ENCODE assay signal across 23 cellular contexts in the genomic region with DNA sequence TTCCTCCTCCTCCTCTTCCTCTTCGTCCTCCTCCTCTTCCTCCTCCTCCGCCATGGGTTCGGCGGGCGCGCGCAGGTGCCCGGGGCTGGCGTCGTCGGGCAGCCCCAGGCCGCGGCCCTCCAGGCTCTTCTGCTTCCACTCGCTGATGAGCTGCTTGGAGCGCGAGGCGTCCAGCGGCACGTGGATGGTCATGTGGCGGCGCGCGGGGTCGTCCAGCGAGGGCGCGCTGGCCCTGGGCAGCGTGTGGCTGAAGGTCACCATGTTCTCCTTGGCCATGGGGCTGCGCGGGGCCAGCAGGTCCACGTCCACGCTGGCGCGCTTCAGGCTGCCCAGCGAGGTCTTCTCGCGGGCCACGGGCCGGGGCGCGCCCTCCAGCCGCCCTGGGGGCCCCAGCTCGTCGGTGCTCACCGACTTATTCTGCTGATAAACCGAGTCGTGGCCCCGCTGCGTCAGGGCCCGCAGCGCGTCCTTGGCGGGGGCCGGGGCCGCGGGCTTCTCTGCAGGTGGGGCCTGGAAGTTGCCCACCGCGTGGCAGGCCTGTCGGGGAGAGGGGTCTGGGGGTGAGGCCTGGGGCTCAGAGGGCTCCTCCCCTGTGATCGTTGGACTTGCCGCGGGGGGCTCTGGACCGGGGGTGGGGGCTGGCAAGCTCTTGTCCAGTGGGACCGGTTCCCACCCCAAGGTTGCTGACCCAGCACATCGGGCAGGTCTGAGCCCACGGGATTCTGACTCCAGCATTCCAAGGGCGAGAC. TPM values are rescaled to one million over a fixed set of nuclear protein-coding genes. Genes with fewer than 3 reads are reported as not detected.
DNase-seq lines count a peak whose midpoint lies in the region; ATAC-seq and TF ChIP-seq lines count a peak whose summit lies in the region.
"Had no signal": no experiment of that assay in that cellular context is flagged by ENCODE, and none has a peak within 500 bp of the region (broad histone marks: within the 10 kb centered on the region; RNA-seq: fewer than 3 reads in every experiment).

No MANE protein-coding gene starts in this region.

- no peak overlapping the region for H4K91ac ChIP-seq in trophoblast cell (ENCODE audit: low read depth, low read length)

- H3K4me1 ChIP-seq in SK-N-SH (ENCODE audit: control insufficient read depth in 1 of 2, insufficient read depth in 2 of 2, low read depth in 1 of 2, low read length in 1 of 2) (no peaks in the 10 kb centered on the region), GM23338 (ENCODE audit: insufficient read depth) (no peaks in the 10 kb centered on the region; the same call in 1 of the 2 replicates), trophoblast cell (ENCODE audit: control insufficient read depth in 1 of 2, insufficient read depth in 2 of 2, low read length in 2 of 2) (no peaks in the 10 kb centered on the region)
- H3K4me1 ChIP-seq: adrenal gland; BLaER1 treated with 17β-estradiol and CSF1 and Interleukin-3, amounts not matched to agents 10 nM and 100 nM; heart left ventricle had no signal

- peaks cover 26% of the 10 kb centered on the region for H3K27me3 Mint-ChIP-seq in GM23338 (ENCODE audit: insufficient read depth, low read depth, poor library complexity)
- H3K27me3 Mint-ChIP-seq in central memory CD8-positive, alpha-beta T cell: no peaks in the 10 kb centered on the region
- H3K27me3 Mint-ChIP-seq: natural killer cell treated with Interleukin-12 subunit alpha and Interleukin-12 subunit beta and Interleukin-15 and Interleukin-18, amount 100 ng/mL, for 72 hours; progenitor cell of endocrine pancreas had no signal

- H3K4me1 Mint-ChIP-seq in GM23338: no peaks in the 10 kb centered on the region
- H3K4me1 Mint-ChIP-seq in central memory CD8-positive, alpha-beta T cell: no peaks in the 10 kb centered on the region

- no peak overlapping the region for H4K8ac ChIP-seq in trophoblast cell (ENCODE audit: low read depth, low read length)

- no peak overlapping the region for H4K12ac ChIP-seq in trophoblast cell (ENCODE audit: low read depth, low read length)

- 97% methylated on average over 49 of the region's 67 CpGs for WGBS in SK-N-SH (ENCODE audit: low lambda C conversion rate)
- no CpG with 5 or more reads among the region's 67 CpGs for WGBS in trophoblast cell (ENCODE audit: extremely low coverage, insufficient coverage, insufficient read length)

- TF ChIP-seq CTCF in SK-N-SH (IDR thresholded peaks at IDR 0.05): no peak
- TF ChIP-seq CTCF in GM23338 (conservative IDR thresholded peaks at IDR 0.05; ENCODE audit: low read depth in 2 of 2): no peak

- H3K4ac ChIP-seq in trophoblast cell (ENCODE audit: low read depth, low read length): no peak overlapping the region

- no peak overlapping the region for H2AK5ac ChIP-seq in trophoblast cell (ENCODE audit: low read length)

- H3K9ac ChIP-seq in SK-N-SH (no peak overlapping the region), trophoblast cell (ENCODE audit: low read length) (no peak overlapping the region)
- H3K9ac ChIP-seq: BLaER1 treated with 17β-estradiol and CSF1 and Interleukin-3, amounts not matched to agents 10 nM and 100 nM; GM23248 had no signal

- no peak overlapping the region for H3K23ac ChIP-seq in trophoblast cell (ENCODE audit: low read length)

- H3K27ac ChIP-seq in SK-N-SH (ENCODE audit: low read depth in 2 of 2, low read length in 1 of 2) (no peak overlapping the region), GM23338 (ENCODE audit: low read depth) (no peak overlapping the region), trophoblast cell (ENCODE audit: low read depth, low read length) (no peak overlapping the region)
- H3K27ac ChIP-seq: adrenal gland; BLaER1 treated with 17β-estradiol and CSF1 and Interleukin-3, amounts not matched to agents 10 nM and 100 nM; dorsolateral prefrontal cortex; GM23248; heart left ventricle had no signal

- ATAC-seq in SK-N-SH treated with all-trans-retinoic acid at 6 μM for 48 hours (peak; percentile 13), GM23338 (peak; percentile 4), HG03280 (IDR thresholded peaks at IDR 0.05; ENCODE audit: unreplicated experiment) (no peak), GM19328 (IDR thresholded peaks at IDR 0.05; ENCODE audit: unreplicated experiment) (no peak)
- no peak for ATAC-seq in central memory CD8-positive, alpha-beta T cell (replicated peaks; ENCODE audit: extremely low read depth, poor library complexity, severe bottlenecking)

- H4K20me1 ChIP-seq in SK-N-SH (ENCODE audit: insufficient read depth) (peaks cover 36% of the 10 kb centered on the region), GM23338 (replicated peaks; ENCODE audit: insufficient read depth) (peaks cover 19% of the 10 kb centered on the region)

- CTCF ChIA-PET in SK-N-SH (lab: Yijun Ruan, JAX): no interaction called here

- H3K27me3 ChIP-seq in SK-N-SH (ENCODE audit: insufficient read depth) (no peaks in the 10 kb centered on the region), GM23338 (ENCODE audit: insufficient read depth) (no peaks in the 10 kb centered on the region), trophoblast cell (ENCODE audit: insufficient read depth, low read length) (no peaks in the 10 kb centered on the region)
- H3K27me3 ChIP-seq: adrenal gland, dorsolateral prefrontal cortex, heart left ventricle had no signal

- no peak for TF ChIP-seq EP300 in SK-N-SH (IDR thresholded peaks at IDR 0.05; ENCODE audit: borderline replicate concordance in 1 of 2, low read depth in 1 of 2, low read length in 1 of 2)

- H3K18ac ChIP-seq in trophoblast cell (ENCODE audit: low read length): no peak overlapping the region

- H3K79me1 ChIP-seq in trophoblast cell (ENCODE audit: low read length): no peaks in the 10 kb centered on the region

- peaks cover 27 to 31% of the 10 kb centered on the region in 2 experiments for H3K36me3 ChIP-seq in SK-N-SH (replicated peaks in 1 of 2; ENCODE audit: control insufficient read depth in 1 of 2, insufficient read depth in 2 of 2, low read length in 1 of 2)
- peaks cover 24% of the 10 kb centered on the region for H3K36me3 ChIP-seq in GM23338 (ENCODE audit: insufficient read depth)
- peaks cover 65 to 80% of the 10 kb centered on the region in 2 experiments for H3K36me3 ChIP-seq in trophoblast cell (ENCODE audit: control insufficient read depth in 1 of 2, insufficient read depth in 2 of 2, low read length in 2 of 2)

- no peaks in the 10 kb centered on the region for H3K9me2 ChIP-seq in SK-N-SH
- 0 out of 2 replicates have a peak, but pooled peaks cover 4% of the 10 kb centered on the region for H3K9me2 ChIP-seq in GM23338 (ENCODE audit: insufficient read depth)

- no peak overlapping the region for H3K4me3 Mint-ChIP-seq in GM23338
- H3K4me3 Mint-ChIP-seq in central memory CD8-positive, alpha-beta T cell: peak overlapping the region; percentile 13
- H3K4me3 Mint-ChIP-seq: natural killer cell treated with Interleukin-12 subunit alpha and Interleukin-12 subunit beta and Interleukin-15 and Interleukin-18, amount 100 ng/mL, for 72 hours had no signal

- TF ChIP-seq RAD21 in SK-N-SH (IDR thresholded peaks at IDR 0.05; ENCODE audit: low read length): no peak

- POLR2A ChIA-PET in SK-N-SH (lab: Yijun Ruan, JAX): interaction anchor here (1.5 kb wide), 1 partner anchor 9 kb away, joined by 6 read pairs; no protein-coding TSS in a partner anchor

- H3K14ac ChIP-seq in trophoblast cell (ENCODE audit: low read length): no peak overlapping the region

- H3F3A ChIP-seq in SK-N-SH (replicated peaks; ENCODE audit: insufficient read depth): peaks cover 26% of the 10 kb centered on the region
- peaks cover 38% of the 10 kb centered on the region for H3F3A ChIP-seq in GM23338 (replicated peaks; ENCODE audit: low read depth)

- H2AFZ ChIP-seq in SK-N-SH (ENCODE audit: low read depth) (no peak overlapping the region), GM23338 (no peak overlapping the region), trophoblast cell (ENCODE audit: insufficient read depth, low read length, poor library complexity) (no peak overlapping the region)
- H2AFZ ChIP-seq: GM23248 had no signal

- H2BK120ac ChIP-seq in trophoblast cell (ENCODE audit: insufficient read depth, low read length, poor library complexity): no peak overlapping the region

- H2BK12ac ChIP-seq in trophoblast cell (ENCODE audit: low read length): no peak overlapping the region

- H3K9me3 ChIP-seq in SK-N-SH (no peaks in the 10 kb centered on the region), trophoblast cell (ENCODE audit: insufficient read depth, low read depth, low read length) (peaks cover 6% of the 10 kb centered on the region)
- H3K9me3 ChIP-seq: adrenal gland, heart left ventricle had no signal

- H3K79me2 ChIP-seq in SK-N-SH (ENCODE audit: insufficient read depth) (peaks cover 14% of the 10 kb centered on the region; the same call in 1 of the 2 replicates), GM23338 (replicated peaks; ENCODE audit: insufficient read depth) (peaks cover 8% of the 10 kb centered on the region; the same call in 1 of the 2 replicates), trophoblast cell (ENCODE audit: control insufficient read depth, insufficient read depth, low read length, poor library complexity) (no peaks in the 10 kb centered on the region)

- no peak overlapping the region for H3K27ac Mint-ChIP-seq in GM23338
- peak overlapping the region; percentile 75 for H3K27ac Mint-ChIP-seq in central memory CD8-positive, alpha-beta T cell (ENCODE audit: low read depth)
- H3K27ac Mint-ChIP-seq: activated CD8-positive, alpha-beta T cell treated with anti-CD3 and anti-CD28 coated beads, Interleukin-2, amount 10 ng/mL, durations not matched to agents 7 days and 5 days had no signal

- no peak overlapping the region for H3K4me2 ChIP-seq in SK-N-SH
- H3K4me2 ChIP-seq in GM23338: no peak overlapping the region
- no peak overlapping the region for H3K4me2 ChIP-seq in trophoblast cell (ENCODE audit: low read length)
- H3K4me2 ChIP-seq: BLaER1 treated with 17β-estradiol and CSF1 and Interleukin-3, amounts not matched to agents 10 nM and 100 nM had no signal

- peaks cover 60% of the 10 kb centered on the region for H3K36me3 Mint-ChIP-seq in GM23338 (ENCODE audit: low read depth)
- H3K36me3 Mint-ChIP-seq in central memory CD8-positive, alpha-beta T cell (ENCODE audit: insufficient read depth): peaks cover 55% of the 10 kb centered on the region

- no peak overlapping the region for H3K4me3 ChIP-seq in SK-N-SH (ENCODE audit: low read depth in 2 of 2, low read length in 1 of 2)
- H3K4me3 ChIP-seq in GM23338: no peak overlapping the region
- peak overlapping the region; percentile 26 for H3K4me3 ChIP-seq in trophoblast cell (ENCODE audit: low read depth, low read length)
- H3K4me3 ChIP-seq: adrenal gland; BLaER1 treated with 17β-estradiol and CSF1 and Interleukin-3, amounts not matched to agents 10 nM and 100 nM; dorsolateral prefrontal cortex; GM23248; heart left ventricle had no signal

- H2BK5ac ChIP-seq in trophoblast cell (ENCODE audit: low read depth, low read length, poor library complexity): no peak overlapping the region

- peaks cover 2% of the 10 kb centered on the region; the same call in 2 of the 3 replicates for H3K9me3 Mint-ChIP-seq in GM23338
- no peaks in the 10 kb centered on the region for H3K9me3 Mint-ChIP-seq in central memory CD8-positive, alpha-beta T cell

- DNase-seq in SK-N-SH: no peak
- peak; percentile 25 for DNase-seq in GM23338 (ENCODE audit: low spot score)
- DNase-seq in central memory CD8-positive, alpha-beta T cell (ENCODE audit: low spot score in 2 of 2): no peak
- DNase-seq in trophoblast cell: peak in 1 of 2 donors; percentile 39
- no peak for DNase-seq in activated CD8-positive, alpha-beta memory T cell treated with anti-CD3 and anti-CD28 coated beads, Interleukin-2, amount 50 U/mL, for 4 hours
- DNase-seq: activated CD8-positive, alpha-beta T cell treated with anti-CD3 and anti-CD28 coated beads, Interleukin-2, amount 10 ng/mL, durations not matched to agents 7 days and 5 days; dorsolateral prefrontal cortex; GM23248; mesendoderm; NCI-H187; NCI-H345; SHP77; T-helper 1 cell had no signal

RNA-seq across cellular contexts. Expression of a gene that starts 8.2 kb away (rescaled TPM):
- 1.5 and 1.6 TPM in 2 replicates for polyA plus RNA-seq in SK-N-SH (2012; rRNA removed)
- 0.59 and 1.2 TPM in 2 replicates for polyA plus RNA-seq in SK-N-SH (2012; cell fraction: cytosol; rRNA removed)
- polyA plus RNA-seq in SK-N-SH (2012; cell fraction: nucleus; rRNA removed): 1.8 and 2.1 TPM in 2 replicates
- 74.7 and 81.1 TPM in 2 replicates for total RNA-seq in GM23338 (2014; rRNA removed; shearing (Covaris generic))
- polyA plus RNA-seq in GM23338 (2016; fragmentation: Nextera tagmentation; extraction: Ambion mirVana): 13.6 and 14.8 TPM in 2 replicates
- polyA plus RNA-seq in trophoblast cell (2013): 21.2 and 21.4 TPM in 2 replicates
- total RNA-seq: activated CD8-positive, alpha-beta T cell treated with anti-CD3 and anti-CD28 coated beads, Interleukin-2, amount 10 ng/mL, durations not matched to agents 7 days and 5 days; natural killer cell treated with Interleukin-12 subunit alpha and Interleukin-12 subunit beta and Interleukin-15 and Interleukin-18, amount 100 ng/mL, for 72 hours had no signal
- polyA plus RNA-seq: GM23248, heart left ventricle had no signal

RNA-seq across cellular contexts. Expression of a gene that starts 14.1 kb away (rescaled TPM):
- polyA plus RNA-seq in SK-N-SH (2012; rRNA removed) (0.15 TPM in 2 replicates), GM23338 (2016; fragmentation: Nextera tagmentation; extraction: Ambion mirVana) (0.30 and 0.78 TPM in 2 replicates)
- not detected in 2 replicates for polyA plus RNA-seq in SK-N-SH (2012; cell fraction: cytosol; rRNA removed)
- 2.3 and 2.4 TPM in 2 replicates for polyA plus RNA-seq in SK-N-SH (2012; cell fraction: nucleus; rRNA removed)
- total RNA-seq in GM23338 (2014; rRNA removed; shearing (Covaris generic)): 0.50 and 1.4 TPM in 2 replicates
- 0.38 and 0.39 TPM in 2 replicates for polyA plus RNA-seq in trophoblast cell (2013)
- total RNA-seq: A172; activated CD8-positive, alpha-beta T cell treated with anti-CD3 and anti-CD28 coated beads, Interleukin-2, amount 10 ng/mL, durations not matched to agents 7 days and 5 days; GM23248 had no signal
- polyA plus RNA-seq: fibroblast of lung, GM23248 had no signal

RNA-seq across cellular contexts. Expression of a gene that starts 16.3 kb away (rescaled TPM):
- polyA plus RNA-seq in SK-N-SH (2012; rRNA removed) (172 and 243 TPM in 2 replicates), GM23338 (2016; fragmentation: Nextera tagmentation; extraction: Ambion mirVana) (632 and 705 TPM in 2 replicates)
- 81.4 and 143 TPM in 2 replicates for polyA plus RNA-seq in SK-N-SH (2012; cell fraction: cytosol; rRNA removed)
- 286 and 334 TPM in 2 replicates for polyA plus RNA-seq in SK-N-SH (2012; cell fraction: nucleus; rRNA removed)
- 539 and 552 TPM in 2 replicates for total RNA-seq in GM23338 (2014; rRNA removed; shearing (Covaris generic))
- 654 and 679 TPM in 2 replicates for polyA plus RNA-seq in trophoblast cell (2013)

RNA-seq across cellular contexts. Expression of a gene that starts 27.3 kb away (rescaled TPM):
- polyA plus RNA-seq in SK-N-SH (2012; rRNA removed) (not detected in 2 replicates), GM23338 (2016; fragmentation: Nextera tagmentation; extraction: Ambion mirVana) (0.68 and 0.87 TPM in 2 replicates)
- not detected in 2 replicates for polyA plus RNA-seq in SK-N-SH (2012; cell fraction: cytosol; rRNA removed)
- not detected in 2 replicates for polyA plus RNA-seq in SK-N-SH (2012; cell fraction: nucleus; rRNA removed)
- total RNA-seq in GM23338 (2014; rRNA removed; shearing (Covaris generic)): 0.21 and 2.4 TPM in 2 replicates
- polyA plus RNA-seq in trophoblast cell (2013): not detected in 2 replicates
- total RNA-seq: activated CD8-positive, alpha-beta T cell treated with anti-CD3 and anti-CD28 coated beads, Interleukin-2, amount 10 ng/mL, durations not matched to agents 7 days and 5 days; fibroblast of lung; GM23248; natural killer cell treated with Interleukin-12 subunit alpha and Interleukin-12 subunit beta and Interleukin-15 and Interleukin-18, amount 100 ng/mL, for 72 hours; progenitor cell of endocrine pancreas had no signal
- polyA plus RNA-seq: fibroblast of lung, GM23248 had no signal

RNA-seq across cellular contexts. Expression of a gene that starts 38.6 kb away (rescaled TPM):
- polyA plus RNA-seq in SK-N-SH (2012; rRNA removed) (not detected in 2 replicates), GM23338 (2016; fragmentation: Nextera tagmentation; extraction: Ambion mirVana) (not detected in 2 replicates)
- polyA plus RNA-seq in SK-N-SH (2012; cell fraction: cytosol; rRNA removed): not detected in 2 replicates
- 0.11 and 0.14 TPM in 2 replicates for polyA plus RNA-seq in SK-N-SH (2012; cell fraction: nucleus; rRNA removed)
- not detected in 2 replicates for total RNA-seq in GM23338 (2014; rRNA removed; shearing (Covaris generic))
- not detected in 2 replicates for polyA plus RNA-seq in trophoblast cell (2013)
- total RNA-seq: A172; activated CD8-positive, alpha-beta T cell treated with anti-CD3 and anti-CD28 coated beads, Interleukin-2, amount 10 ng/mL, durations not matched to agents 7 days and 5 days; GM23248; natural killer cell treated with Interleukin-12 subunit alpha and Interleukin-12 subunit beta and Interleukin-15 and Interleukin-18, amount 100 ng/mL, for 72 hours; progenitor cell of endocrine pancreas had no signal

Comparison
In these comparisons a context has a peak if more than half of its experiments do, and no peak if none do; other contexts are left out.
1. ATAC-seq: peak in SK-N-SH treated with all-trans-retinoic acid at 6 μM for 48 hours (single experiment) and GM23338 (single experiment); none in central memory CD8-positive, alpha-beta T cell (single experiment), HG03280 (single experiment) and GM19328 (single experiment).